ENCODE assay signal across 23 cellular contexts in the genomic region with DNA sequence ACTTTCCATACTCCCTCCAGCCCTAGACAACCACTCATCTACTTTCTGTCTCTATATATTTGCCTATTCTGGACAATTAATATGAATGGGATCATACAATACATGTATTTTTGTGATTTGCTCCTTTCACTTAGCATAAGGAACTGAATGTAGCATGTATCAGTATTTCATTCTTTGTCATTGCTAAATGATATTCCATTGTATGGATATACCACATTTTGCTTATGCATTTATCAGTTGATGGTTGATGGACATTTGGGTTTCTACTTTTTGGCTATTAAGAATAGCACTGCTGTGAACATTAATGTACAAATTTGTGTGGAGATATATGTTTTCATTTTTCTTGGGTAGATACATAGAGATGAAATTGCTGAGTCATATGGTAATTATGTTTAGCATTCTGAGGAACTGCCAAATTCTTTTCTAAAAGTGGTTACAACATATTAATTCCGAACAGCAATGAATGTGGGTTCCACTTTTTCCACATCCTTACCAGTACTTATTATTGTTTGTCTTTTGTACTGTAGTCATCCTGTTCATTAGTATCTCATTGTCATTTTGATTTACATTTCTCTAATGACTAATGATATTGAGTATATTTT.
DNase-seq lines count a peak whose midpoint lies in the region; ATAC-seq, FAIRE-seq and TF ChIP-seq lines count a peak whose summit lies in the region.
"Had no signal": no experiment of that assay in that cellular context is flagged by ENCODE, and none has a peak within 500 bp of the region (broad histone marks: within the 10 kb centered on the region; RNA-seq: fewer than 3 reads in every experiment).

No MANE protein-coding gene starts in this region.

- CTCF ChIA-PET in activated CD8-positive, alpha-beta T cell treated with anti-CD3 and anti-CD28 coated beads for 36 hours (lab: Charles Lee) = no interaction called here

- no peak for ATAC-seq in activated CD8-positive, alpha-beta T cell treated with anti-CD3 and anti-CD28 coated beads for 36 hours
- ATAC-seq: T-cell had no signal

- peaks cover 6% of the 10 kb centered on the region for H3K9me3 Mint-ChIP-seq in astrocyte (ENCODE audit: unreplicated experiment)
- H3K9me3 Mint-ChIP-seq in activated CD8-positive, alpha-beta T cell treated with anti-CD3 and anti-CD28 coated beads for 36 hours = peaks cover 2% of the 10 kb centered on the region

- H3K9ac ChIP-seq in astrocyte (ENCODE audit: low read length) = no peak overlapping the region

- no peaks in the 10 kb centered on the region for H3K36me3 Mint-ChIP-seq in astrocyte (ENCODE audit: low read depth, unreplicated experiment)
- H3K36me3 Mint-ChIP-seq in activated CD8-positive, alpha-beta T cell treated with anti-CD3 and anti-CD28 coated beads for 36 hours (ENCODE audit: low read depth) = no peaks in the 10 kb centered on the region
- H3K36me3 Mint-ChIP-seq: CD4-positive, alpha-beta memory T cell; T-cell had no signal

- H3K79me2 ChIP-seq in astrocyte (ENCODE audit: insufficient read depth, low read length) = no peaks in the 10 kb centered on the region

- H3K4me3 ChIP-seq in astrocyte (ENCODE audit: insufficient read depth, low read depth, low read length) (no peak overlapping the region), fibroblast of the aortic adventitia (ENCODE audit: low read depth, low read length) (no peak overlapping the region), dorsolateral prefrontal cortex (no peak overlapping the region)
- H3K4me3 ChIP-seq: PC-9, spleen, thoracic aorta had no signal

- H3K27ac Mint-ChIP-seq in astrocyte (ENCODE audit: unreplicated experiment) = no peak overlapping the region
- H3K27ac Mint-ChIP-seq in activated CD8-positive, alpha-beta T cell treated with anti-CD3 and anti-CD28 coated beads for 36 hours = no peak overlapping the region
- H3K27ac Mint-ChIP-seq: activated naive CD4-positive, alpha-beta T cell treated with anti-CD3 and anti-CD28 coated beads, Interleukin-2, amount 50 U/mL, for 24 hours; CD4-positive, alpha-beta memory T cell; T-cell had no signal

- H2AFZ ChIP-seq in astrocyte (ENCODE audit: low read depth, low read length) = no peak overlapping the region

- no peaks in the 10 kb centered on the region for H3K4me1 ChIP-seq in astrocyte (ENCODE audit: insufficient read depth, low read length)
- H3K4me1 ChIP-seq: spleen had no signal

- intact Hi-C loops in dorsolateral prefrontal cortex (cut with DNase I) = no loop called here
- intact Hi-C loops in activated CD8-positive, alpha-beta T cell treated with anti-CD3 and anti-CD28 coated beads for 36 hours (cut with micrococcal nuclease) = no loop called here

- no peak overlapping the region for H3K4me2 ChIP-seq in astrocyte (ENCODE audit: low read length)
- H3K4me2 ChIP-seq: PC-9 had no signal

- H4K20me1 ChIP-seq in astrocyte (ENCODE audit: insufficient read depth, low read length) = no peaks in the 10 kb centered on the region

- TF ChIP-seq CTCF in astrocyte (IDR thresholded peaks at IDR 0.05; ENCODE audit: insufficient read depth, low read depth, low read length) (no peak), fibroblast of the aortic adventitia (IDR thresholded peaks at IDR 0.05; ENCODE audit: insufficient read depth, low read length) (no peak), dorsolateral prefrontal cortex (IDR thresholded peaks at IDR 0.05 in 54 of 56, conservative IDR thresholded peaks at IDR 0.05 in 2 of 56; ENCODE audit: low read depth in 1 of 56, partially characterized antibody in 56 of 56) (no peak)
- no peak for TF ChIP-seq CTCF in activated CD8-positive, alpha-beta T cell treated with anti-CD3 and anti-CD28 coated beads for 36 hours (IDR thresholded peaks at IDR 0.05)

- POLR2A ChIA-PET in activated CD8-positive, alpha-beta T cell treated with anti-CD3 and anti-CD28 coated beads for 36 hours (lab: Charles Lee) = no interaction called here

- no peaks in the 10 kb centered on the region for H3K27me3 Mint-ChIP-seq in astrocyte (ENCODE audit: low read depth, unreplicated experiment)
- peaks cover 2% of the 10 kb centered on the region for H3K27me3 Mint-ChIP-seq in activated CD8-positive, alpha-beta T cell treated with anti-CD3 and anti-CD28 coated beads for 36 hours

- no peaks in the 10 kb centered on the region for H3K9me3 ChIP-seq in astrocyte (ENCODE audit: insufficient read depth, low read depth, low read length)
- H3K9me3 ChIP-seq: thoracic aorta had no signal

- H3K27me3 ChIP-seq in astrocyte (ENCODE audit: insufficient read depth, low read length) = no peaks in the 10 kb centered on the region
- H3K27me3 ChIP-seq in dorsolateral prefrontal cortex = no peaks in the 10 kb centered on the region
- H3K27me3 ChIP-seq: spleen had no signal

- H3K27ac ChIP-seq in astrocyte (ENCODE audit: low read depth, low read length) (no peak overlapping the region), dorsolateral prefrontal cortex (no peak overlapping the region)
- H3K27ac ChIP-seq: PC-9, spleen, thoracic aorta had no signal

- peak; percentile 48 for DNase-seq in ELR (ENCODE audit: low read depth)
- DNase-seq in M059J (ENCODE audit: low read depth) = peak; percentile 7
- peak; percentile 8 for DNase-seq in astrocyte (ENCODE audit: low read depth)
- peak; percentile 13 for DNase-seq in fibroblast of the aortic adventitia (ENCODE audit: low read depth)
- no peak for DNase-seq in dorsolateral prefrontal cortex
- DNase-seq in nucleus accumbens (lab: John Stamatoyannopoulos, UW) = no peak
- no peak for DNase-seq in activated CD8-positive, alpha-beta T cell treated with anti-CD3 and anti-CD28 coated beads for 36 hours
- DNase-seq in NCI-H128 (lab: John Stamatoyannopoulos, UW; ENCODE audit: unreplicated experiment) = no peak
- DNase-seq: CD4-positive, alpha-beta memory T cell; effector CD8-positive, alpha-beta T cell; mesendoderm; NCI-H1048; NCI-H2029; NCI-H2227 treated with DMSO at 0.1 percent for 48 hours; NCI-H774; PC-9; SIG-M5; spleen; stimulated activated CD4-positive, alpha-beta T cell treated with anti-CD3 and anti-CD28 coated beads, Interleukin-4, amount 100 ng/mL, for 1 hour; stimulated activated naive CD4-positive, alpha-beta T cell; T-cell had no signal

- H3K4me3 Mint-ChIP-seq in astrocyte (ENCODE audit: unreplicated experiment) = no peak overlapping the region
- H3K4me3 Mint-ChIP-seq in activated CD8-positive, alpha-beta T cell treated with anti-CD3 and anti-CD28 coated beads for 36 hours = no peak overlapping the region
- H3K4me3 Mint-ChIP-seq: activated naive CD4-positive, alpha-beta T cell treated with anti-CD3 and anti-CD28 coated beads, Interleukin-2, amount 50 U/mL, for 24 hours; CD4-positive, alpha-beta memory T cell; T-cell had no signal

- no peak for FAIRE-seq in astrocyte (lab: Jason Lieb, UNC)

- H3K36me3 ChIP-seq in astrocyte (ENCODE audit: insufficient read depth, low read length) = no peaks in the 10 kb centered on the region
- H3K36me3 ChIP-seq: spleen, thoracic aorta had no signal

- H3K4me1 Mint-ChIP-seq in astrocyte (ENCODE audit: low read depth, unreplicated experiment) = peaks cover 8% of the 10 kb centered on the region
- H3K4me1 Mint-ChIP-seq in activated CD8-positive, alpha-beta T cell treated with anti-CD3 and anti-CD28 coated beads for 36 hours (ENCODE audit: low read depth) = no peaks in the 10 kb centered on the region
- H3K4me1 Mint-ChIP-seq: activated naive CD4-positive, alpha-beta T cell treated with anti-CD3 and anti-CD28 coated beads, Interleukin-2, amount 50 U/mL, for 24 hours; T-cell had no signal

Comparison
In these comparisons a context has a peak if more than half of its experiments do, and no peak if none do; other contexts are left out.
1. DNase-seq: peak in ELR (single experiment), M059J (single experiment), astrocyte (single experiment) and fibroblast of the aortic adventitia (single experiment); none in dorsolateral prefrontal cortex (0 of 10), nucleus accumbens (0 of 56), activated CD8-positive, alpha-beta T cell treated with anti-CD3 and anti-CD28 coated beads for 36 hours (single experiment) and NCI-H128 (single experiment).